In genomic region chrX:53223955-53224859, GRCh38 we compare ENCODE assay signal across 8 cellular contexts. TPM values are rescaled to one million over a fixed set of nuclear protein-coding genes. Genes with fewer than 3 reads are reported as not detected.
DNase-seq lines count a peak whose midpoint lies in the region; ATAC-seq and TF ChIP-seq lines count a peak whose summit lies in the region.

No MANE protein-coding gene starts in this region.

- TF ChIP-seq CTCF in WI38 (IDR thresholded peaks at IDR 0.05; ENCODE audit: low read depth, low read length), result no peak
- no peak for TF ChIP-seq CTCF in vagina (IDR thresholded peaks at IDR 0.05)

- H3K36me3 ChIP-seq in endocrine pancreas (ENCODE audit: control insufficient read depth, insufficient read depth, low read length), result no peaks in the 10 kb centered on the region
- H3K36me3 ChIP-seq in muscle layer of colon (ENCODE audit: insufficient read depth, low read length), result peaks cover 21% of the 10 kb centered on the region
- peaks cover 0 to 11% of the 10 kb centered on the region in 2 donors for H3K36me3 ChIP-seq in vagina

- intact Hi-C loops in vagina (cut with DNase I), result no loop called here

- DNase-seq in D341Med (ENCODE audit: low spot score) (peak; percentile 43), vagina (ENCODE audit: extremely low spot score in 2 of 2) (no peak), iPS-NIHi11 (ENCODE audit: low spot score) (no peak), NCI-H187 treated with DMSO at 0.1 percent for 48 hours (lab: John Stamatoyannopoulos, UW) (no peak)

- H3K9me3 ChIP-seq in endocrine pancreas (ENCODE audit: control insufficient read depth, low read length) (no peaks in the 10 kb centered on the region), muscle layer of colon (ENCODE audit: low read length) (no peaks in the 10 kb centered on the region), vagina (no peaks in the 10 kb centered on the region)

- H3K9ac ChIP-seq in endocrine pancreas (ENCODE audit: control insufficient read depth, insufficient read depth, low read length) (peak overlapping the region; percentile 73), muscle layer of colon (ENCODE audit: low read length) (peak overlapping the region; percentile 91)

- no peak for TF ChIP-seq POLR2A in vagina (IDR thresholded peaks at IDR 0.05)

- peaks cover 8% of the 10 kb centered on the region for H3K4me1 ChIP-seq in endocrine pancreas (ENCODE audit: control insufficient read depth, insufficient read depth, low read length)
- H3K4me1 ChIP-seq in muscle layer of colon (ENCODE audit: insufficient read depth, low read length), result peaks cover 36% of the 10 kb centered on the region
- peaks cover 37% of the 10 kb centered on the region for H3K4me1 ChIP-seq in vagina

- H3K4me3 ChIP-seq in WI38 (ENCODE audit: low read depth, low read length), result peak overlapping the region; percentile 94
- peak overlapping the region; percentile 95 for H3K4me3 ChIP-seq in endocrine pancreas (ENCODE audit: control insufficient read depth, insufficient read depth, low read length)
- peak overlapping the region; percentile 96 to 97 for H3K4me3 ChIP-seq in muscle layer of colon (ENCODE audit: low read depth in 1 of 2, low read length in 2 of 2)
- H3K4me3 ChIP-seq in vagina, result peak overlapping the region; percentile 68 to 94

- no peaks in the 10 kb centered on the region for H3K27me3 ChIP-seq in endocrine pancreas (ENCODE audit: control insufficient read depth, insufficient read depth, low read length)
- H3K27me3 ChIP-seq in muscle layer of colon (ENCODE audit: control insufficient read depth in 1 of 2, insufficient read depth in 2 of 2, low read length in 2 of 2), result no peaks in the 10 kb centered on the region
- no peaks in the 10 kb centered on the region for H3K27me3 ChIP-seq in vagina

- H3K27ac ChIP-seq in muscle layer of colon (ENCODE audit: low read depth, low read length) (peak overlapping the region; percentile 95), vagina (peak overlapping the region; percentile 84)

- ATAC-seq in HG02885 (IDR thresholded peaks at IDR 0.05; ENCODE audit: poor library complexity, unreplicated experiment), result peak; percentile 2

RNA-seq across cellular contexts. Expression of gene KDM5C, which starts 0.8 kb away (rescaled TPM):
- total RNA-seq in vagina, result 123 TPM

RNA-seq across cellular contexts. Expression of gene IQSEC2, which starts 57.2 kb away (rescaled TPM):
- 22.8 TPM for total RNA-seq in vagina
